2 cellular contexts compared by ENCODE assay signal in genomic region chr16:69701452-69701851, GRCh38.
TF ChIP-seq lines count a peak whose summit lies in the region.

No MANE protein-coding gene starts in this region.

TF ChIP-seq in HepG2, 621 proteins besides CTCF, POLR2A, EP300 and RAD21:
- TF ChIP-seq NAIF1 (CRISPR knock-in tag; IDR thresholded peaks at IDR 0.05; ENCODE audit: borderline replicate concordance): no peak
- TF ChIP-seq ZMYM3 (CRISPR knock-in tag; IDR thresholded peaks at IDR 0.05): no peak
- TF ChIP-seq ZBTB49 (CRISPR knock-in tag; IDR thresholded peaks at IDR 0.05; ENCODE audit: borderline replicate concordance): no peak
- TF ChIP-seq E2F1 (CRISPR knock-in tag; IDR thresholded peaks at IDR 0.05): no peak
- TF ChIP-seq PAXIP1 (CRISPR knock-in tag; conservative IDR thresholded peaks at IDR 0.05): no peak
- TF ChIP-seq FOXJ3 (CRISPR knock-in tag; IDR thresholded peaks at IDR 0.05; ENCODE audit: borderline replicate concordance): no peak

TF ChIP-seq in K562, 482 proteins besides CTCF, POLR2A, EP300 and RAD21:
- TF ChIP-seq EHMT2 (IDR thresholded peaks at IDR 0.05): no peak
- no peak for TF ChIP-seq PHB2 (IDR thresholded peaks at IDR 0.05; ENCODE audit: low read depth)
- TF ChIP-seq NFYB (IDR thresholded peaks at IDR 0.05; ENCODE audit: extremely low read depth, insufficient read length): no peak
- TF ChIP-seq CEBPZ (IDR thresholded peaks at IDR 0.05; ENCODE audit: borderline replicate concordance, low read depth, low read length): no peak
- TF ChIP-seq ZNF436 (CRISPR knock-in tag; IDR thresholded peaks at IDR 0.05): no peak
- TF ChIP-seq PML (IDR thresholded peaks at IDR 0.05; ENCODE audit: low read length): no peak
- TF ChIP-seq FOXP1 (CRISPR knock-in tag; IDR thresholded peaks at IDR 0.05): no peak
